In the genomic region with DNA sequence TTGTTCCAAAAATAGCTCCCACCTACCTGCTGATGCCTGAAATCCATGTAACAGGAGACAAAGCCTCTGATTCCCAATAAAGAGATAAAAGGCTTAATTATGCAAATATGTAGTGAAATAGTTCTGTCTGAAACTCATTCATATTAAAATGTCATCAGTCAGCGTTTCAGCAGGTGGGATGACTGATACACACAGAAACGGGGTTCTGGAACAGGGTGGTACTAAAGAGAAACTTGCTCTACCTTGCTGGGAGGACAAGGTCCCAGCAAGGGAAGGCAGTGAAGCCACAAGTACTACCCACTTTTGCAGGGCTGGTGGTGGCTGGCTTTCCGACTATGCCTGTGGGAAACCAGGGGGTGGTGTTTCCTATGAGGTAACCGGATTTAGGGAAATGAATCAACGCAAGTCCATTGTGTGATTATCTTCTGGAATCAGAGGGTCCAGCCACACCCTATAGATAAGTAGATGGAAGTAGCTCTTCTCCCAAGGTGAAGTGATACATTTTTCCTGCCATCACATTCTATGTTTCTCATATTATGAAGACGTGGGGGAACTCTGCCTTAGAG, we compare ENCODE assay signal across 27 cellular contexts.
DNase-seq lines count a peak whose midpoint lies in the region; ATAC-seq and TF ChIP-seq lines count a peak whose summit lies in the region.
"Had no signal": no experiment of that assay in that cellular context is flagged by ENCODE, and none has a peak within 500 bp of the region (broad histone marks: within the 10 kb centered on the region; RNA-seq: fewer than 3 reads in every experiment).

No MANE protein-coding gene starts in this region.

- peak overlapping the region; percentile 23; the same call in 1 of the 2 replicates for H3K4me3 ChIP-seq in iPS-20b (ENCODE audit: low read length)
- H3K4me3 ChIP-seq in upper lobe of left lung, result no peak overlapping the region
- H3K4me3 ChIP-seq in GM23248, result no peak overlapping the region
- H3K4me3 ChIP-seq: SJSA1, transverse colon had no signal

- H2AFZ ChIP-seq in GM23248, result no peak overlapping the region

- H3K27me3 ChIP-seq in iPS-20b (ENCODE audit: insufficient read depth, low read length) (no peaks in the 10 kb centered on the region), upper lobe of left lung (no peaks in the 10 kb centered on the region), GM23248 (replicated peaks; ENCODE audit: insufficient read depth) (no peaks in the 10 kb centered on the region)
- H3K27me3 ChIP-seq: brain microvascular endothelial cell, SJSA1, transverse colon had no signal

- no peaks in the 10 kb centered on the region; the same call in 1 of the 2 replicates for H4K20me1 ChIP-seq in GM23248 (ENCODE audit: insufficient read depth)

- no peak for TF ChIP-seq POLR2A in upper lobe of left lung (IDR thresholded peaks at IDR 0.05)

- TF ChIP-seq EP300 in upper lobe of left lung (IDR thresholded peaks at IDR 0.05), result peak in 2 of 4 donors; percentile 59 to 91

- H3K9me2 ChIP-seq in GM23248 (ENCODE audit: insufficient read depth), result no peaks in the 10 kb centered on the region

- no peaks in the 10 kb centered on the region for H3K79me2 ChIP-seq in GM23248 (ENCODE audit: insufficient read depth)

- H3F3A ChIP-seq in GM23248 (ENCODE audit: insufficient read depth), result no peaks in the 10 kb centered on the region

- peak in 1 of 2 donors; percentile 57 for ATAC-seq in left cardiac atrium
- ATAC-seq in Right ventricle myocardium inferior, result no peak
- ATAC-seq in upper lobe of left lung (ENCODE audit: low FRiP score in 2 of 2), result peak in 1 of 2 donors; percentile 23
- no peak for ATAC-seq in HG03442 (IDR thresholded peaks at IDR 0.05; ENCODE audit: unreplicated experiment)
- ATAC-seq in GM18907 (IDR thresholded peaks at IDR 0.05; ENCODE audit: unreplicated experiment), result no peak
- ATAC-seq: activated CD4-positive, alpha-beta T cell treated with anti-CD3 and anti-CD28 coated beads for 36 hours; CD8-positive, alpha-beta T cell; sciatic nerve had no signal

- H3K27ac ChIP-seq in iPS-20b (ENCODE audit: low read length), result no peak overlapping the region
- peak overlapping the region; percentile 52 to 79 (median 66) for H3K27ac ChIP-seq in upper lobe of left lung
- H3K27ac ChIP-seq in GM23248, result no peak overlapping the region
- H3K27ac ChIP-seq: brain microvascular endothelial cell, SJSA1 had no signal

- peak; percentile 52 for DNase-seq in left cardiac atrium
- no peak for DNase-seq in Right ventricle myocardium inferior (ENCODE audit: missing footprints)
- DNase-seq in dermis blood vessel endothelial cell, result peak; percentile 86
- no peak for DNase-seq in upper lobe of left lung
- no peak for DNase-seq in GM23248
- DNase-seq: ACHN; activated CD4-positive, alpha-beta T cell treated with anti-CD3 and anti-CD28 coated beads for 36 hours; activated naive CD4-positive, alpha-beta T cell treated with anti-CD3 and anti-CD28 coated beads, Interleukin-2, amount 50 U/mL, for 16 hours; brain microvascular endothelial cell; CD8-positive, alpha-beta T cell; effector memory CD4-positive, alpha-beta T cell; EL; foreskin fibroblast; Kasumi-1; mesenchymal stem cell; NCI-H1417 treated with DMSO at 0.1 percent for 48 hours; NCI-H2081; NCI-H345; stimulated activated CD4-positive, alpha-beta T cell treated with anti-CD3 and anti-CD28 coated beads, Interleukin-12 subunit alpha, Interleukin-12 subunit beta, amount 100 ng/mL, for 4 hours; stimulated activated CD4-positive, alpha-beta T cell treated with anti-CD3 and anti-CD28 coated beads, Interleukin-4, amount 100 ng/mL, for 1 hour; T-helper 9 cell; transverse colon had no signal

- no peaks in the 10 kb centered on the region for H3K9me3 ChIP-seq in iPS-20b (ENCODE audit: insufficient read depth, low read depth, low read length)
- no peaks in the 10 kb centered on the region for H3K9me3 ChIP-seq in upper lobe of left lung
- H3K9me3 ChIP-seq in GM23248 (ENCODE audit: low read depth), result no peaks in the 10 kb centered on the region
- H3K9me3 ChIP-seq: SJSA1, transverse colon had no signal

- no peak for TF ChIP-seq CTCF in upper lobe of left lung (IDR thresholded peaks at IDR 0.05)

- in situ Hi-C loops in GM23248 (cut with MboI), result no loop called here

- H3K36me3 ChIP-seq in iPS-20b (ENCODE audit: insufficient read depth, low read depth, low read length) (no peaks in the 10 kb centered on the region), upper lobe of left lung (no peaks in the 10 kb centered on the region), GM23248 (ENCODE audit: low read depth) (no peaks in the 10 kb centered on the region)
- H3K36me3 ChIP-seq: brain microvascular endothelial cell, SJSA1, transverse colon had no signal

- H3K9ac ChIP-seq in iPS-20b (ENCODE audit: low read depth, low read length) (no peak overlapping the region), GM23248 (no peak overlapping the region)

- H3K4me2 ChIP-seq in GM23248 (ENCODE audit: unreplicated experiment), result no peak overlapping the region

- 66 to 82% methylated on average over 6 of the region's 6 CpGs for WGBS in upper lobe of left lung, 2 donors
- WGBS in GM23248 (ENCODE audit: low coverage in 1 of 2, low lambda C conversion rate in 2 of 2, missing lambda C conversion rate in 2 of 2), 2 experiments, result 75 to 83% methylated on average over 6 of the region's 6 CpGs

- H3K4me1 ChIP-seq in iPS-20b (ENCODE audit: insufficient read depth, low read length) (peaks cover 13% of the 10 kb centered on the region), upper lobe of left lung (peaks cover 0 to 19% (median 13%) of the 10 kb centered on the region in 4 donors), GM23248 (ENCODE audit: insufficient read depth) (no peaks in the 10 kb centered on the region; the same call in 1 of the 2 replicates)

- intact Hi-C loops in left cardiac atrium (cut with DNase I), result no loop called here
- intact Hi-C loops in Right ventricle myocardium inferior (cut with DNase I), result no loop called here

Comparison
In these comparisons a context has a peak if more than half of its experiments do, and no peak if none do; other contexts are left out.
1. DNase-seq: peak in left cardiac atrium (single experiment) and dermis blood vessel endothelial cell (single experiment); none in Right ventricle myocardium inferior (single experiment), upper lobe of left lung (0 of 2) and GM23248 (single experiment).
2. H3K27ac ChIP-seq: peak in upper lobe of left lung (4 of 4); none in iPS-20b (single experiment) and GM23248 (single experiment).